ENCODE assay signal across 13 cellular contexts in genomic region chr14:99261916-99262787, GRCh38. TPM values are rescaled to one million over a fixed set of nuclear protein-coding genes. Genes with fewer than 3 reads are reported as not detected.
DNase-seq lines count a peak whose midpoint lies in the region; ATAC-seq and TF ChIP-seq lines count a peak whose summit lies in the region.
"Had no signal": no experiment of that assay in that cellular context is flagged by ENCODE, and none has a peak within 500 bp of the region (broad histone marks: within the 10 kb centered on the region; RNA-seq: fewer than 3 reads in every experiment).

No MANE protein-coding gene starts in this region.

- peaks cover 55% of the 10 kb centered on the region for H3K4me1 Mint-ChIP-seq in activated T-helper 17 cell treated with anti-CD3 and anti-CD28 coated beads, Interleukin-2, amount 50 U/mL, for 72 hours
- H3K4me1 Mint-ChIP-seq in mesothelial cell of epicardium: peaks cover 85% of the 10 kb centered on the region

- H3K27ac ChIP-seq in upper lobe of left lung: peak overlapping the region in 3 of 4 donors; percentile 34 to 82 (median 60)
- H3K27ac ChIP-seq: A549, testis had no signal

- peak; percentile 49 for ATAC-seq in activated T-helper 17 cell treated with anti-CD3 and anti-CD28 coated beads, Interleukin-2, amount 50 U/mL, for 72 hours (replicated peaks)
- ATAC-seq in upper lobe of left lung (ENCODE audit: low FRiP score in 2 of 2) (no peak), GM19328 (IDR thresholded peaks at IDR 0.05; ENCODE audit: unreplicated experiment) (no peak), HG03439 (IDR thresholded peaks at IDR 0.05; ENCODE audit: unreplicated experiment) (no peak)
- ATAC-seq: A549 had no signal

- H3K27ac Mint-ChIP-seq in activated T-helper 17 cell treated with anti-CD3 and anti-CD28 coated beads, Interleukin-2, amount 50 U/mL, for 72 hours: peak overlapping the region; percentile 99
- peak overlapping the region; percentile 38 for H3K27ac Mint-ChIP-seq in mesothelial cell of epicardium
- H3K27ac Mint-ChIP-seq: progenitor cell of endocrine pancreas had no signal

- H3K4me3 Mint-ChIP-seq in activated T-helper 17 cell treated with anti-CD3 and anti-CD28 coated beads, Interleukin-2, amount 50 U/mL, for 72 hours: peak overlapping the region; percentile 96
- H3K4me3 Mint-ChIP-seq in mesothelial cell of epicardium: peak overlapping the region; percentile 49

- peak in 2 of 4 donors; percentile 33 to 60 for TF ChIP-seq POLR2A in upper lobe of left lung (IDR thresholded peaks at IDR 0.05)

- H3K4me3 ChIP-seq in upper lobe of left lung: no peak overlapping the region
- H3K4me3 ChIP-seq: A549, testis had no signal

- TF ChIP-seq CTCF in mesothelial cell of epicardium (IDR thresholded peaks at IDR 0.05; ENCODE audit: unreplicated experiment) (no peak), upper lobe of left lung (IDR thresholded peaks at IDR 0.05) (no peak)

- TF ChIP-seq EP300 in upper lobe of left lung (IDR thresholded peaks at IDR 0.05): no peak

- H3K4me1 ChIP-seq in upper lobe of left lung: peaks cover 0 to 4% (median 0%) of the 10 kb centered on the region in 4 donors
- H3K4me1 ChIP-seq: testis had no signal

- WGBS in upper lobe of left lung, 2 donors: 30 to 45% methylated on average over 25 of the region's 25 CpGs

- H3K36me3 ChIP-seq in upper lobe of left lung: no peaks in the 10 kb centered on the region

- DNase-seq in NK-92 (lab: John Stamatoyannopoulos, UW; ENCODE audit: unreplicated experiment) (peak; percentile 30), mesothelial cell of epicardium (ENCODE audit: low spot score in 2 of 2, unreplicated experiment in 2 of 2) (no peak), upper lobe of left lung (peak; percentile 28 to 55), NCI-H2227 (lab: John Stamatoyannopoulos, UW; ENCODE audit: unreplicated experiment) (no peak)
- DNase-seq in NK-92 treated with Interleukin-12 subunit alpha and Interleukin-12 subunit beta, amount 100 ng/mL, for 24 hours (lab: John Stamatoyannopoulos, UW): no peak
- DNase-seq: HCEC 1CT, Kasumi-1, testis had no signal

- H3K27me3 Mint-ChIP-seq in activated T-helper 17 cell treated with anti-CD3 and anti-CD28 coated beads, Interleukin-2, amount 50 U/mL, for 72 hours: no peaks in the 10 kb centered on the region
- peaks cover 13% of the 10 kb centered on the region for H3K27me3 Mint-ChIP-seq in mesothelial cell of epicardium (ENCODE audit: low read depth)

- H3K36me3 Mint-ChIP-seq in activated T-helper 17 cell treated with anti-CD3 and anti-CD28 coated beads, Interleukin-2, amount 50 U/mL, for 72 hours (ENCODE audit: low read depth): peaks cover 100% of the 10 kb centered on the region
- H3K36me3 Mint-ChIP-seq in mesothelial cell of epicardium: no peaks in the 10 kb centered on the region

- H3K9me3 ChIP-seq in upper lobe of left lung: no peaks in the 10 kb centered on the region
- H3K9me3 ChIP-seq: A549, testis had no signal

- no peaks in the 10 kb centered on the region for H3K9me3 Mint-ChIP-seq in activated T-helper 17 cell treated with anti-CD3 and anti-CD28 coated beads, Interleukin-2, amount 50 U/mL, for 72 hours
- no peaks in the 10 kb centered on the region for H3K9me3 Mint-ChIP-seq in mesothelial cell of epicardium

- peaks cover 0 to 2% (median 0%) of the 10 kb centered on the region in 4 donors for H3K27me3 ChIP-seq in upper lobe of left lung
- H3K27me3 ChIP-seq: testis had no signal

RNA-seq across cellular contexts. Expression of gene BCL11B, which starts 9.8 kb away (rescaled TPM):
- 10 to 100 TPM; 51.4 to 52.9 TPM for total RNA-seq in activated T-helper 17 cell treated with anti-CD3 and anti-CD28 coated beads, Interleukin-2, amount 50 U/mL, for 72 hours
- total RNA-seq in mesothelial cell of epicardium (11.6 to 12.3 TPM (median 11.8 TPM) in 3 replicates), upper lobe of left lung (1 to 10 TPM; 1.1 to 4.5 (median 2.2) TPM)

Comparison
In these comparisons a context has a peak if more than half of its experiments do, and no peak if none do; other contexts are left out.
1. DNase-seq: peak in NK-92 (single experiment) and upper lobe of left lung (2 of 2); none in NK-92 treated with Interleukin-12 subunit alpha and Interleukin-12 subunit beta, amount 100 ng/mL, for 24 hours (single experiment), mesothelial cell of epicardium (0 of 2) and NCI-H2227 (single experiment).